In the genomic region with DNA sequence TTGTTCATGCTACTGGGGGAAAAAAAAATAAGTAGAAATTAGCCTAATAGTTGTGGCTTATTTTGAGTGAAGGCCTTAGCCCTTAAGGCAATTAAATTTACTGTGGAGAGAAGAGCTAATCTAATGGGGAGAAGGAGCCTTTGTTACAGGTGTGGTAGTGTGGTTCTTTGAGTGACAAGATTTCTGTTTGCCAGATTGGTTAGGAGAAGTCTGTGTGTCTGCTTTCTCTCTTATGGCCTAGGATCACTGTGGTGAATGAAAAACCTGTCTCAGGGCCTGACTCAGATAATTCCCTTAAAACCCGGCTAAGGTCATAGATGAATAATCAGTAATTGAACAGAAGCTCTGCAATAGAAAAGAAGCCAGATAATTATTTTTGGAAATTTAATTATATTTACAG, we compare ENCODE assay signal across 16 cellular contexts. TPM values are rescaled to one million over a fixed set of nuclear protein-coding genes. Genes with fewer than 3 reads are reported as not detected.
DNase-seq lines count a peak whose midpoint lies in the region; ATAC-seq and TF ChIP-seq lines count a peak whose summit lies in the region.
"Had no signal": no experiment of that assay in that cellular context is flagged by ENCODE, and none has a peak within 500 bp of the region (broad histone marks: within the 10 kb centered on the region; RNA-seq: fewer than 3 reads in every experiment).

No MANE protein-coding gene starts in this region.

- no peaks in the 10 kb centered on the region for H3F3A ChIP-seq in GM23338 (replicated peaks; ENCODE audit: low read depth)

- H2BK120ac ChIP-seq in IMR-90 (ENCODE audit: low read depth, low read length) = no peak overlapping the region

- no peak overlapping the region for H2BK15ac ChIP-seq in IMR-90 (ENCODE audit: low read depth, low read length)

- TF ChIP-seq RAD21 in IMR-90 (IDR thresholded peaks at IDR 0.05; ENCODE audit: low read length) = no peak

- H3K56ac ChIP-seq in IMR-90 (ENCODE audit: extremely low read depth, insufficient read depth, low read length) = no peak overlapping the region

- CTCF ChIA-PET in activated CD4-positive, alpha-beta T cell treated with anti-CD3 and anti-CD28 coated beads, Interleukin-2, amount 10 ng/mL, durations not matched to agents 7 days and 5 days (lab: Charles Lee) = interaction anchor here (0.9 kb wide), 1 partner anchor 8 kb away, joined by 4 read pairs; no protein-coding TSS in a partner anchor
- CTCF ChIA-PET in IMR-90 (lab: Yijun Ruan, JAX) = interaction anchor here (1.4 kb wide), 1 partner anchor 10 kb away, joined by 3 read pairs; no protein-coding TSS in a partner anchor

- POLR2A ChIA-PET in activated CD4-positive, alpha-beta T cell treated with anti-CD3 and anti-CD28 coated beads, Interleukin-2, amount 10 ng/mL, durations not matched to agents 7 days and 5 days (lab: Charles Lee) = no interaction called here
- POLR2A ChIA-PET in IMR-90 (lab: Charles Lee; ENCODE audit: unreplicated experiment) = no interaction called here

- H2AFZ ChIP-seq in GM23338 (no peak overlapping the region), IMR-90 (replicated peaks; ENCODE audit: low read length, poor library complexity) (no peak overlapping the region)

- peaks cover 28% of the 10 kb centered on the region for H3K4me1 Mint-ChIP-seq in activated CD4-positive, alpha-beta T cell treated with anti-CD3 and anti-CD28 coated beads, Interleukin-2, amount 10 ng/mL, durations not matched to agents 7 days and 5 days
- no peaks in the 10 kb centered on the region for H3K4me1 Mint-ChIP-seq in GM23338
- H3K4me1 Mint-ChIP-seq in neural crest cell = peaks cover 5% of the 10 kb centered on the region
- H3K4me1 Mint-ChIP-seq: stimulated activated naive B cell treated with anti-CD40 and anti-IgM and Interleukin-4, amounts not matched to agents 10 μg/mL and 1 μg/mL and 100 μg/mL, for 72 hours had no signal

- H3K9me3 ChIP-seq in IMR-90 (ENCODE audit: control insufficient read depth, insufficient read depth, low read length) (no peaks in the 10 kb centered on the region), right atrium auricular region (no peaks in the 10 kb centered on the region)
- H3K9me3 ChIP-seq: A549 had no signal

- H3K36me3 ChIP-seq in GM23338 (ENCODE audit: insufficient read depth) = peaks cover 26% of the 10 kb centered on the region; the same call in 1 of the 2 replicates
- H3K36me3 ChIP-seq in IMR-90 (ENCODE audit: control insufficient read depth, insufficient read depth, low read length) = peaks cover 12% of the 10 kb centered on the region
- H3K36me3 ChIP-seq in right atrium auricular region = peaks cover 22% of the 10 kb centered on the region

- H3K14ac ChIP-seq in IMR-90 (replicated peaks; ENCODE audit: low read depth, low read length) = no peak overlapping the region

- 0 out of 2 replicates have a peak, but pooled peaks cover 5% of the 10 kb centered on the region for H4K20me1 ChIP-seq in GM23338 (replicated peaks; ENCODE audit: insufficient read depth)
- H4K20me1 ChIP-seq in IMR-90 (ENCODE audit: insufficient read depth, low read length) = no peaks in the 10 kb centered on the region

- intact Hi-C loops in IMR-90 (cut with micrococcal nuclease) = no loop called here

- dilution Hi-C loops in IMR-90 (cut with HindIII; ENCODE audit: low sequenced_read_pairs, unreplicated experiment) = no loop called here

- H3K27me3 Mint-ChIP-seq in activated CD4-positive, alpha-beta T cell treated with anti-CD3 and anti-CD28 coated beads, Interleukin-2, amount 10 ng/mL, durations not matched to agents 7 days and 5 days = no peaks in the 10 kb centered on the region
- H3K27me3 Mint-ChIP-seq in GM23338 (ENCODE audit: insufficient read depth, low read depth, poor library complexity) = no peaks in the 10 kb centered on the region
- no peaks in the 10 kb centered on the region for H3K27me3 Mint-ChIP-seq in neural crest cell (ENCODE audit: low read depth)
- H3K27me3 Mint-ChIP-seq: stimulated activated naive B cell treated with anti-CD40 and anti-IgM and Interleukin-4, amounts not matched to agents 10 μg/mL and 1 μg/mL and 100 μg/mL, for 72 hours; T-helper 17 cell had no signal

- no peak overlapping the region for H3K4me3 Mint-ChIP-seq in activated CD4-positive, alpha-beta T cell treated with anti-CD3 and anti-CD28 coated beads, Interleukin-2, amount 10 ng/mL, durations not matched to agents 7 days and 5 days
- H3K4me3 Mint-ChIP-seq in GM23338 (no peak overlapping the region), neural crest cell (no peak overlapping the region)
- H3K4me3 Mint-ChIP-seq: stimulated activated naive B cell treated with anti-CD40 and anti-IgM and Interleukin-4, amounts not matched to agents 10 μg/mL and 1 μg/mL and 100 μg/mL, for 72 hours; T-helper 17 cell had no signal

- no peaks in the 10 kb centered on the region for H3K9me2 ChIP-seq in GM23338 (ENCODE audit: insufficient read depth)

- no peak overlapping the region for H3K4me3 ChIP-seq in GM23338
- no peak overlapping the region for H3K4me3 ChIP-seq in IMR-90 (ENCODE audit: insufficient read depth, low read depth, low read length)
- H3K4me3 ChIP-seq in right atrium auricular region = no peak overlapping the region
- H3K4me3 ChIP-seq: A549, coronary artery had no signal

- TF ChIP-seq CTCF in GM23338 (conservative IDR thresholded peaks at IDR 0.05; ENCODE audit: low read depth in 2 of 2) = no peak
- no peak for TF ChIP-seq CTCF in IMR-90 (conservative IDR thresholded peaks at IDR 0.05; ENCODE audit: low read depth, low read length)
- no peak for TF ChIP-seq CTCF in neural crest cell (conservative IDR thresholded peaks at IDR 0.05)
- no peak for TF ChIP-seq CTCF in right atrium auricular region (IDR thresholded peaks at IDR 0.05)
- no peak for TF ChIP-seq CTCF in GM10266 (IDR thresholded peaks at IDR 0.05; ENCODE audit: control insufficient read depth, insufficient read depth, low read depth, missing control alignments)

- peak overlapping the region; percentile 53; the same call in 1 of the 2 replicates for H4K5ac ChIP-seq in IMR-90 (ENCODE audit: low read depth, low read length)

- H3K23ac ChIP-seq in IMR-90 (ENCODE audit: low read depth, low read length) = no peak overlapping the region; the same call in 1 of the 2 replicates

- H3K27me3 ChIP-seq in GM23338 (ENCODE audit: insufficient read depth) (no peaks in the 10 kb centered on the region), IMR-90 (ENCODE audit: control insufficient read depth, insufficient read depth, low read length) (no peaks in the 10 kb centered on the region), right atrium auricular region (no peaks in the 10 kb centered on the region)

- no peak overlapping the region for H3K4ac ChIP-seq in IMR-90 (ENCODE audit: low read depth, low read length)

- H3K9ac ChIP-seq in IMR-90 (ENCODE audit: low read depth, low read length) = no peak overlapping the region

- H3K9me1 ChIP-seq in IMR-90 (ENCODE audit: insufficient read depth, low read length) = no peaks in the 10 kb centered on the region

- in situ Hi-C loops in IMR-90 (cut with MboI; ENCODE audit: low sequenced_read_pairs) = no loop called here

- no peak for TF ChIP-seq POLR2A in IMR-90 (IDR thresholded peaks at IDR 0.05; ENCODE audit: low read depth, low read length)

- H2BK20ac ChIP-seq in IMR-90 (ENCODE audit: low read depth, low read length) = no peak overlapping the region

- no peak for DNase-seq in activated CD4-positive, alpha-beta T cell treated with anti-CD3 and anti-CD28 coated beads, Interleukin-2, amount 10 ng/mL, durations not matched to agents 7 days and 5 days
- no peak for DNase-seq in activated CD4-positive, alpha-beta T cell treated with anti-CD3 and anti-CD28 coated beads for 1 hour
- DNase-seq in GM23338 (ENCODE audit: low spot score) (no peak), IMR-90 (no peak), neural crest cell (ENCODE audit: low read depth, low spot score) (no peak), right atrium auricular region (ENCODE audit: low spot score) (no peak), GM10266 (ENCODE audit: extremely low spot score) (no peak)
- DNase-seq: GF-D8; mesendoderm; NCI-H187 treated with DMSO at 0.1 percent for 48 hours; nucleus accumbens; stimulated activated naive B cell treated with anti-CD40 and anti-IgM and Interleukin-4, amounts not matched to agents 10 μg/mL and 1 μg/mL and 100 μg/mL, for 72 hours; T-helper 17 cell had no signal

- no peak overlapping the region for H3K18ac ChIP-seq in IMR-90 (ENCODE audit: low read depth, low read length)

- no CpG with 5 or more reads among the region's 1 CpG for WGBS in IMR-90 (ENCODE audit: extremely low coverage in 2 of 2, insufficient read length in 1 of 2), 2 experiments

- no peak overlapping the region for H2BK5ac ChIP-seq in IMR-90 (ENCODE audit: low read depth, low read length, poor library complexity, severe bottlenecking)

- no TSS peak for BruUV-seq in IMR-90 (replicated peaks; lab: Mats Ljungman, UMichigan)

- peak overlapping the region; percentile 7 for H3K27ac Mint-ChIP-seq in activated CD4-positive, alpha-beta T cell treated with anti-CD3 and anti-CD28 coated beads, Interleukin-2, amount 10 ng/mL, durations not matched to agents 7 days and 5 days
- 0 out of 2 replicates have a peak overlapping the region, but pooled peaks have one; percentile 43 for H3K27ac Mint-ChIP-seq in GM23338
- peak overlapping the region; percentile 64 for H3K27ac Mint-ChIP-seq in neural crest cell (ENCODE audit: unreplicated experiment)
- H3K27ac Mint-ChIP-seq: stimulated activated naive B cell treated with anti-CD40 and anti-IgM and Interleukin-4, amounts not matched to agents 10 μg/mL and 1 μg/mL and 100 μg/mL, for 72 hours had no signal

- no peak overlapping the region for H2AK9ac ChIP-seq in IMR-90 (replicated peaks; ENCODE audit: low read depth, low read length, poor library complexity)

- ATAC-seq in GM23338 (no peak), IMR-90 (ENCODE audit: low read depth) (no peak), HG03159 (IDR thresholded peaks at IDR 0.05; ENCODE audit: unreplicated experiment) (no peak)
- ATAC-seq: A549; stimulated activated naive B cell treated with anti-CD40 and anti-IgM and Interleukin-4, amounts not matched to agents 10 μg/mL and 1 μg/mL and 100 μg/mL, for 72 hours; T-helper 17 cell had no signal

- peaks cover 17% of the 10 kb centered on the region for H3K79me2 ChIP-seq in GM23338 (replicated peaks; ENCODE audit: insufficient read depth)

- H4K91ac ChIP-seq in IMR-90 (ENCODE audit: insufficient read depth, low read depth, low read length) = no peak overlapping the region

- peaks cover 5% of the 10 kb centered on the region in 2 experiments; a peak in 3 of 4 replicates for H3K79me1 ChIP-seq in IMR-90 (ENCODE audit: low read depth in 1 of 2, low read length in 2 of 2)

- no peaks in the 10 kb centered on the region for H3K9me3 Mint-ChIP-seq in activated CD4-positive, alpha-beta T cell treated with anti-CD3 and anti-CD28 coated beads, Interleukin-2, amount 10 ng/mL, durations not matched to agents 7 days and 5 days
- H3K9me3 Mint-ChIP-seq in GM23338 (no peaks in the 10 kb centered on the region), neural crest cell (no peaks in the 10 kb centered on the region)
- H3K9me3 Mint-ChIP-seq: stimulated activated naive B cell treated with anti-CD40 and anti-IgM and Interleukin-4, amounts not matched to agents 10 μg/mL and 1 μg/mL and 100 μg/mL, for 72 hours had no signal

- H3K36me3 Mint-ChIP-seq in activated CD4-positive, alpha-beta T cell treated with anti-CD3 and anti-CD28 coated beads, Interleukin-2, amount 10 ng/mL, durations not matched to agents 7 days and 5 days (ENCODE audit: low read depth) = peaks cover 52% of the 10 kb centered on the region
- H3K36me3 Mint-ChIP-seq in GM23338 (ENCODE audit: low read depth) (peaks cover 43% of the 10 kb centered on the region; the same call in 2 of the 3 replicates), neural crest cell (ENCODE audit: low read depth) (peaks cover 7% of the 10 kb centered on the region)

- no peak overlapping the region for H2AK5ac ChIP-seq in IMR-90 (ENCODE audit: low read depth, low read length)

- H4K8ac ChIP-seq in IMR-90 (ENCODE audit: low read depth in 2 of 2, low read length in 2 of 2) = no peak overlapping the region

- no peak overlapping the region for H3K4me2 ChIP-seq in GM23338
- H3K4me2 ChIP-seq in IMR-90 (ENCODE audit: low read depth, low read length) = no peak overlapping the region

- no peak overlapping the region for H3K27ac ChIP-seq in GM23338 (ENCODE audit: low read depth)
- H3K27ac ChIP-seq in IMR-90 (ENCODE audit: insufficient read depth, low read length) = no peak overlapping the region
- no peak overlapping the region for H3K27ac ChIP-seq in right atrium auricular region
- H3K27ac ChIP-seq: A549, coronary artery had no signal

- no peaks in the 10 kb centered on the region for H3K4me1 ChIP-seq in GM23338 (ENCODE audit: insufficient read depth)
- peaks cover 3% of the 10 kb centered on the region; the same call in 1 of the 2 replicates for H3K4me1 ChIP-seq in IMR-90 (ENCODE audit: control insufficient read depth, insufficient read depth, low read length)
- no peaks in the 10 kb centered on the region for H3K4me1 ChIP-seq in right atrium auricular region

RNA-seq across cellular contexts. Expression of a gene that starts 27.0 kb away (rescaled TPM):
- total RNA-seq in activated CD4-positive, alpha-beta T cell treated with anti-CD3 and anti-CD28 coated beads, Interleukin-2, amount 10 ng/mL, durations not matched to agents 7 days and 5 days = 10 to 100 TPM; 58.8 to 62.7 TPM
- 78.8 and 89.9 TPM in 2 replicates for total RNA-seq in GM23338 (2014; rRNA removed; shearing (Covaris generic))
- 21.1 and 24.9 TPM in 2 replicates for polyA plus RNA-seq in GM23338 (2016; fragmentation: Nextera tagmentation; extraction: Ambion mirVana)
- 73.7 and 95.5 TPM in 2 replicates for total RNA-seq in IMR-90 (2012; rRNA removed)
- polyA plus RNA-seq in IMR-90 (2012; rRNA removed) = 15.0 and 17.8 TPM in 2 replicates
- 1.9 and 7.1 TPM in 2 replicates for polyA plus RNA-seq in IMR-90 (2012; cell fraction: cytosol; rRNA removed)
- polyA plus RNA-seq in IMR-90 (2012; cell fraction: nucleus; rRNA removed; ENCODE audit: low replicate concordance) = 3.5 and 13.6 TPM in 2 replicates
- 60.8 and 65.5 TPM in 2 replicates for total RNA-seq in neural crest cell
- total RNA-seq in right atrium auricular region = 10 to 100 TPM; 36.4 to 71.6 TPM

Comparison
In these comparisons a context has a peak if more than half of its experiments do, and no peak if none do; other contexts are left out.
1. H3K27ac Mint-ChIP-seq: peak in every context shown above with its lines; median percentile 64 in neural crest cell; 43 in GM23338; 7 in activated CD4-positive, alpha-beta T cell treated with anti-CD3 and anti-CD28 coated beads, Interleukin-2, amount 10 ng/mL, durations not matched to agents 7 days and 5 days.